In genomic region chrX:103730746-103731508, GRCh38 we compare ENCODE assay signal across 14 cellular contexts. TPM values are rescaled to one million over a fixed set of nuclear protein-coding genes. Genes with fewer than 3 reads are reported as not detected.
DNase-seq lines count a peak whose midpoint lies in the region; ATAC-seq lines count a peak whose summit lies in the region.
"Had no signal": no experiment of that assay in that cellular context is flagged by ENCODE, and none has a peak within 500 bp of the region (broad histone marks: within the 10 kb centered on the region; RNA-seq: fewer than 3 reads in every experiment).

No MANE protein-coding gene starts in this region.

- no peaks in the 10 kb centered on the region for H3K36me3 Mint-ChIP-seq in activated T-cell treated with anti-CD3 and anti-CD28 coated beads, Interleukin-2, amount 50 U/mL, for 72 hours (ENCODE audit: insufficient read depth in 2 of 2)
- H3K36me3 Mint-ChIP-seq: CD4-positive, CD25-positive, alpha-beta regulatory T cell had no signal

- no peak overlapping the region for H3K27ac Mint-ChIP-seq in activated T-cell treated with anti-CD3 and anti-CD28 coated beads, Interleukin-2, amount 50 U/mL, for 72 hours
- H3K27ac Mint-ChIP-seq: activated T-helper 2 cell treated with anti-CD3 and anti-CD28 coated beads, Interferon-gamma antibody, Interleukin-2, Interleukin-4, amounts not matched to agents 10 μg/mL and 5 μg/mL and 100 μg/mL, durations not matched to agents 14 hours and 24 hours and 36 hours; CD4-positive, CD25-positive, alpha-beta regulatory T cell had no signal

- DNase-seq in dermis blood vessel endothelial cell (peak; percentile 75), islet precursor cell (peak; percentile 86), ecto neural progenitor cell (ENCODE audit: low spot score) (no peak)
- no peak for DNase-seq in activated T-cell treated with anti-CD3 and anti-CD28 coated beads, Interleukin-2, amount 50 U/mL, for 72 hours
- DNase-seq: CD4-positive, CD25-positive, alpha-beta regulatory T cell; NCI-H748 treated with DMSO at 0.1 percent for 48 hours; T1000 had no signal

- peaks cover 48% of the 10 kb centered on the region for H3K27me3 Mint-ChIP-seq in activated T-cell treated with anti-CD3 and anti-CD28 coated beads, Interleukin-2, amount 50 U/mL, for 72 hours (ENCODE audit: low read depth)

- ATAC-seq in HG02642 (IDR thresholded peaks at IDR 0.05; ENCODE audit: poor library complexity, unreplicated experiment) (no peak), HG03135 (IDR thresholded peaks at IDR 0.05; ENCODE audit: unreplicated experiment) (no peak)
- no peak for ATAC-seq in activated T-cell treated with anti-CD3 and anti-CD28 coated beads, Interleukin-2, amount 50 U/mL, for 72 hours (replicated peaks in 1 of 2)

- H3K9ac ChIP-seq in HUES64 (ENCODE audit: low read depth, low read length), result no peak overlapping the region; the same call in 1 of the 2 replicates

- H3K4me3 Mint-ChIP-seq in activated T-cell treated with anti-CD3 and anti-CD28 coated beads, Interleukin-2, amount 50 U/mL, for 72 hours, result no peak overlapping the region
- H3K4me3 Mint-ChIP-seq: CD4-positive, CD25-positive, alpha-beta regulatory T cell had no signal

- WGBS in HUES64, result 54% methylated on average over 8 of the region's 8 CpGs

- H3K36me3 ChIP-seq in ACC112 (ENCODE audit: insufficient read depth, low read length), result no peaks in the 10 kb centered on the region
- H3K36me3 ChIP-seq in HUES64 (ENCODE audit: insufficient read depth, low read length), result no peaks in the 10 kb centered on the region

- H2AFZ ChIP-seq in ACC112 (ENCODE audit: low read length, unreplicated experiment), result peak overlapping the region; percentile 68

- H3K27ac ChIP-seq in ACC112 (ENCODE audit: low read depth, low read length) (peak overlapping the region; percentile 100), HUES64 (ENCODE audit: low read depth, low read length) (peak overlapping the region; percentile 58)

- H3K4me1 ChIP-seq in ACC112 (ENCODE audit: control insufficient read depth, insufficient read depth, low read length, unreplicated experiment) (peaks cover 54% of the 10 kb centered on the region), HUES64 (ENCODE audit: insufficient read depth, low read length) (peaks cover 44% of the 10 kb centered on the region)

- H3K79me2 ChIP-seq in ACC112 (ENCODE audit: control insufficient read depth, insufficient read depth, low read length, unreplicated experiment), result no peaks in the 10 kb centered on the region

- peaks cover 7% of the 10 kb centered on the region for H3K4me1 Mint-ChIP-seq in activated T-cell treated with anti-CD3 and anti-CD28 coated beads, Interleukin-2, amount 50 U/mL, for 72 hours (ENCODE audit: low read depth)

- no peaks in the 10 kb centered on the region for H3K9me3 Mint-ChIP-seq in activated T-cell treated with anti-CD3 and anti-CD28 coated beads, Interleukin-2, amount 50 U/mL, for 72 hours
- H3K9me3 Mint-ChIP-seq: activated T-helper 2 cell treated with anti-CD3 and anti-CD28 coated beads, Interferon-gamma antibody, Interleukin-2, Interleukin-4, amounts not matched to agents 10 μg/mL and 5 μg/mL and 100 μg/mL, durations not matched to agents 14 hours and 24 hours and 36 hours; CD4-positive, CD25-positive, alpha-beta regulatory T cell had no signal

- H3K27me3 ChIP-seq in ACC112 (ENCODE audit: insufficient read depth, low read length) (no peaks in the 10 kb centered on the region), HUES64 (ENCODE audit: insufficient read depth, low read length) (no peaks in the 10 kb centered on the region; the same call in 1 of the 2 replicates)

- peak overlapping the region; percentile 56; the same call in 1 of the 2 replicates for H3K4me3 ChIP-seq in ACC112 (ENCODE audit: low read depth, low read length)
- no peak overlapping the region for H3K4me3 ChIP-seq in HUES64 (ENCODE audit: low read length)

- H3K9me3 ChIP-seq in HUES64 (ENCODE audit: insufficient read depth, low read depth, low read length), result no peaks in the 10 kb centered on the region

RNA-seq across cellular contexts. Expression of gene TMEM31, which starts 20.2 kb away (rescaled TPM):
- 0.50 TPM for polyA plus RNA-seq in HUES64 (2013, experiment 1 of 2)
- polyA plus RNA-seq in HUES64 (2013, experiment 2 of 2), result 0.95 TPM
- total RNA-seq in dermis blood vessel endothelial cell, result not detected in 2 replicates
- total RNA-seq in activated T-cell treated with anti-CD3 and anti-CD28 coated beads, Interleukin-2, amount 50 U/mL, for 72 hours, result under 1 TPM in 1 of 2 donors, not detected in 1; 0.46 TPM
- total RNA-seq: activated T-helper 2 cell treated with anti-CD3 and anti-CD28 coated beads, Interferon-gamma antibody, Interleukin-2, Interleukin-4, amounts not matched to agents 10 μg/mL and 5 μg/mL and 100 μg/mL, durations not matched to agents 14 hours and 24 hours and 36 hours; CD4-positive, CD25-positive, alpha-beta regulatory T cell; HT-29; mesenteric fat pad had no signal

RNA-seq across cellular contexts. Expression of gene MORF4L2, which starts 44.4 kb away (rescaled TPM):
- polyA plus RNA-seq in HUES64 (2013, experiment 1 of 2), result 251 TPM
- polyA plus RNA-seq in HUES64 (2013, experiment 2 of 2), result 275 TPM
- total RNA-seq in dermis blood vessel endothelial cell, result 597 and 724 TPM in 2 replicates
- 100 to 1,000 TPM; 154 to 171 TPM for total RNA-seq in activated T-cell treated with anti-CD3 and anti-CD28 coated beads, Interleukin-2, amount 50 U/mL, for 72 hours

RNA-seq across cellular contexts. Expression of gene PLP1, which starts 45.7 kb away (rescaled TPM):
- polyA plus RNA-seq in HUES64 (2013, experiment 1 of 2), result 38.6 TPM
- 46.9 TPM for polyA plus RNA-seq in HUES64 (2013, experiment 2 of 2)
- 0.28 TPM in 1 of 2 replicates, not detected in the other for total RNA-seq in dermis blood vessel endothelial cell
- not detected for total RNA-seq in activated T-cell treated with anti-CD3 and anti-CD28 coated beads, Interleukin-2, amount 50 U/mL, for 72 hours
- total RNA-seq: activated T-helper 2 cell treated with anti-CD3 and anti-CD28 coated beads, Interferon-gamma antibody, Interleukin-2, Interleukin-4, amounts not matched to agents 10 μg/mL and 5 μg/mL and 100 μg/mL, durations not matched to agents 14 hours and 24 hours and 36 hours; CD4-positive, CD25-positive, alpha-beta regulatory T cell; HT-29 had no signal
- polyA plus RNA-seq: CD4-positive, CD25-positive, alpha-beta regulatory T cell had no signal

Comparison
In these comparisons a context has a peak if more than half of its experiments do, and no peak if none do; other contexts are left out.
1. DNase-seq: peak in dermis blood vessel endothelial cell (single experiment) and islet precursor cell (single experiment); none in activated T-cell treated with anti-CD3 and anti-CD28 coated beads, Interleukin-2, amount 50 U/mL, for 72 hours (0 of 2) and ecto neural progenitor cell (single experiment).